Comparison of ENCODE assay signal across 8 cellular contexts in the genomic region with DNA sequence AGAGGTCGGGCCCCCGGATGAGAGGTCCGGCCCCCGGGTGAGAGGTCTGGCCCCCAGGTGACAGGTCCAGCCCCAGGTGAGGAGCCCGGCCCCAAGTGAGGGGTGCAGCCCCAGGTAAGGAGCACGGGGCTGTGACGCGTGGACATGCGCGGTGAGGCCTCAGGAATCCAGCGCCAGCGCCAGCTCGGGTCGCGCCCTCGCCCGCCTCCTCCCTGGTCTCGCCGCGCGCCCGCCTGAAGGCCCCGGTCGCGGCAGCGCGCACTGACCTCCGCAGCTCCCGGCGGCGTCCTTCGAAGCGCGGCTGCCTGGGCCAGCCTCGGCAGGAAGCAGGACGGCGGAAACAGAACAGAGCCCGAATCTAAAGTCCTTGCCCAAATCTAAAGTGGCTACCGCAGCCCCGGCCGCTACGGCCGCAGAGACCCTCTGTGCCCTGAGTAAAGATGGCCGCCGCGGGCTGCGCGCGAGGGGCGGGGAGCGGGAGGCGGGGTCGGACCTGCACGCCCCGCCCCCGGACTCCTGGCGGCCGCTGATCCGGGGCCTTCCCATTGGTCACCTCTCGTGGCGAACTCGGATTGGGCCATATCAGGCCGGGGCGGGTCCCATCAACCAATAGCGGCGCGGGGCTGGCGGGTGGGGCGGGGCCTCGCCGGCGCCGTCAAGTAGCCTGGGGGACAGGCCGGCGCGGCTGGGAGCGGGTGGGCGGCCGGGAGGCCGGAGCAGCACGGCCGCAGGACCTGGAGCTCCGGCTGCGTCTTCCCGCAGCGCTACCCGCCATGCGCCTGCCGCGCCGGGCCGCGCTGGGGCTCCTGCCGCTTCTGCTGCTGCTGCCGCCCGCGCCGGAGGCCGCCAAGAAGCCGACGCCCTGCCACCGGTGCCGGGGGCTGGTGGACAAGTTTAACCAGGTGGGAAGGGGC. TPM values are rescaled to one million over a fixed set of nuclear protein-coding genes. Genes with fewer than 3 reads are reported as not detected.
A peak's percentile ranks its signal among the peaks of the same experiment; 100 is the strongest.
DNase-seq lines count a peak whose midpoint lies in the region; ATAC-seq and TF ChIP-seq lines count a peak whose summit lies in the region.

Gene ALG12, minus strand, starts transcription at position 442 of the 914 bp plus-strand sequence. CDS start 4,673 bp downstream, outside the sequence.
A gene with protein sequence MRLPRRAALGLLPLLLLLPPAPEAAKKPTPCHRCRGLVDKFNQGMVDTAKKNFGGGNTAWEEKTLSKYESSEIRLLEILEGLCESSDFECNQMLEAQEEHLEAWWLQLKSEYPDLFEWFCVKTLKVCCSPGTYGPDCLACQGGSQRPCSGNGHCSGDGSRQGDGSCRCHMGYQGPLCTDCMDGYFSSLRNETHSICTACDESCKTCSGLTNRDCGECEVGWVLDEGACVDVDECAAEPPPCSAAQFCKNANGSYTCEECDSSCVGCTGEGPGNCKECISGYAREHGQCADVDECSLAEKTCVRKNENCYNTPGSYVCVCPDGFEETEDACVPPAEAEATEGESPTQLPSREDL (plus strand): TSS at position 638 of the 914 bp plus-strand sequence. CDS start 136 bp downstream, at position 774.

- no peaks in the 10 kb centered on the region for H3K27me3 ChIP-seq in upper lobe of right lung

- DNase-seq in NCI-H146 treated with DMSO at 0.1 percent for 48 hours (lab: John Stamatoyannopoulos, UW; ENCODE audit: unreplicated experiment) = peak; percentile 86
- DNase-seq in amniotic stem cell (lab: John Stamatoyannopoulos, UW) = peak; percentile 95
- DNase-seq in left cardiac atrium = peak; percentile 99
- DNase-seq in progenitor cell of endocrine pancreas (ENCODE audit: low spot score, unreplicated experiment) = peak; percentile 98
- DNase-seq in upper lobe of right lung = peak; percentile 98

- no peaks in the 10 kb centered on the region for H3K9me3 Mint-ChIP-seq in T-helper 1 cell treated with Interleukin-12 subunit alpha and Interleukin-12 subunit beta and Interleukin-4 antibody, amounts not matched to agents 30 μg/mL and 1 μg/mL, for 36 hours
- no peaks in the 10 kb centered on the region for H3K9me3 Mint-ChIP-seq in progenitor cell of endocrine pancreas (ENCODE audit: low read depth)

- H3K36me3 ChIP-seq in upper lobe of right lung = peaks cover 19% of the 10 kb centered on the region

- no peaks in the 10 kb centered on the region for H3K9me3 ChIP-seq in upper lobe of right lung

- H3K36me3 Mint-ChIP-seq in T-helper 1 cell treated with Interleukin-12 subunit alpha and Interleukin-12 subunit beta and Interleukin-4 antibody, amounts not matched to agents 30 μg/mL and 1 μg/mL, for 36 hours (ENCODE audit: low read depth) = peaks cover 18% of the 10 kb centered on the region
- no peaks in the 10 kb centered on the region for H3K36me3 Mint-ChIP-seq in progenitor cell of endocrine pancreas (ENCODE audit: insufficient read depth)

- TF ChIP-seq CTCF in progenitor cell of endocrine pancreas (IDR thresholded peaks at IDR 0.05; ENCODE audit: unreplicated experiment) (no peak), upper lobe of right lung (IDR thresholded peaks at IDR 0.05) (no peak)

- intact Hi-C loops in left cardiac atrium (cut with DNase I) (loop anchor here in 1 of 2 donors (5.0 to 10.0 kb wide), 2 partner anchors 61 to 133 kb away; no protein-coding TSS in a partner anchor), upper lobe of right lung (cut with DNase I) (no loop called here)

- H3K4me1 Mint-ChIP-seq in T-helper 1 cell treated with Interleukin-12 subunit alpha and Interleukin-12 subunit beta and Interleukin-4 antibody, amounts not matched to agents 30 μg/mL and 1 μg/mL, for 36 hours (ENCODE audit: low read depth) = peaks cover 16% of the 10 kb centered on the region
- H3K4me1 Mint-ChIP-seq in progenitor cell of endocrine pancreas (ENCODE audit: low read depth) = peaks cover 6% of the 10 kb centered on the region

- H3K4me3 Mint-ChIP-seq in T-helper 1 cell treated with Interleukin-12 subunit alpha and Interleukin-12 subunit beta and Interleukin-4 antibody, amounts not matched to agents 30 μg/mL and 1 μg/mL, for 36 hours = peak within 1 kb of the TSS; percentile 89
- peak within 1 kb of the TSS; percentile 84 for H3K4me3 Mint-ChIP-seq in progenitor cell of endocrine pancreas (ENCODE audit: low read depth)

- H3K27ac Mint-ChIP-seq in T-helper 1 cell treated with Interleukin-12 subunit alpha and Interleukin-12 subunit beta and Interleukin-4 antibody, amounts not matched to agents 30 μg/mL and 1 μg/mL, for 36 hours = peak within 1 kb of the TSS; percentile 91
- peak within 1 kb of the TSS; percentile 94 for H3K27ac Mint-ChIP-seq in progenitor cell of endocrine pancreas

- H3K27ac ChIP-seq in upper lobe of right lung = peak within 1 kb of the TSS; percentile 95

- H3K4me1 ChIP-seq in upper lobe of right lung = peaks cover 18% of the 10 kb centered on the region

- peak within 1 kb of the TSS; percentile 90 for H3K4me3 ChIP-seq in upper lobe of right lung

- no peaks in the 10 kb centered on the region for H3K27me3 Mint-ChIP-seq in T-helper 1 cell treated with Interleukin-12 subunit alpha and Interleukin-12 subunit beta and Interleukin-4 antibody, amounts not matched to agents 30 μg/mL and 1 μg/mL, for 36 hours (ENCODE audit: low read depth)
- H3K27me3 Mint-ChIP-seq in progenitor cell of endocrine pancreas = no peaks in the 10 kb centered on the region

- ATAC-seq in HG02870 (IDR thresholded peaks at IDR 0.05; ENCODE audit: unreplicated experiment) (peak; percentile 88), left cardiac atrium (peak; percentile 98 to 99), upper lobe of right lung (peak; percentile 97)

- peak; percentile 82 for TF ChIP-seq POLR2A in GM15510 (IDR thresholded peaks at IDR 0.05; ENCODE audit: borderline replicate concordance, extremely low read depth, insufficient read length)

RNA-seq across cellular contexts. Expression of gene ALG12, which starts in this region (rescaled TPM):
- total RNA-seq in left cardiac atrium (10 to 100 TPM; 15.3 to 15.9 TPM), progenitor cell of endocrine pancreas (22.0 and 25.7 TPM in 2 replicates), upper lobe of right lung (28.1 TPM)

RNA-seq across cellular contexts. Expression of the second gene that starts in this region (rescaled TPM):
- 10 to 100 TPM; 30.1 to 43.7 TPM for total RNA-seq in left cardiac atrium
- 42.2 and 42.4 TPM in 2 replicates for total RNA-seq in progenitor cell of endocrine pancreas
- total RNA-seq in upper lobe of right lung = 44.2 TPM

Comparison
In these comparisons a context has a peak if more than half of its experiments do, and no peak if none do; other contexts are left out.
1. Peak in every context shown above with its lines: DNase-seq, ATAC-seq, H3K4me3 ChIP-seq and H3K27ac ChIP-seq.